In genomic region chr1:24903011-24903461, GRCh38 we compare ENCODE assay signal across 18 cellular contexts. TPM values are rescaled to one million over a fixed set of nuclear protein-coding genes. Genes with fewer than 3 reads are reported as not detected.
A peak's percentile ranks its signal among the peaks of the same experiment; 100 is the strongest.
DNase-seq lines count a peak whose midpoint lies in the region; ATAC-seq and TF ChIP-seq lines count a peak whose summit lies in the region.
"Had no signal": no experiment of that assay in that cellular context is flagged by ENCODE, and none has a peak within 500 bp of the region (broad histone marks: within the 10 kb centered on the region; RNA-seq: fewer than 3 reads in every experiment).

No MANE protein-coding gene starts in this region.

- intact Hi-C loops in Calu3 (cut with micrococcal nuclease; ENCODE audit: unreplicated experiment), result no loop called here

- no peaks in the 10 kb centered on the region for H3K27me3 ChIP-seq in CD4-positive, CD25-positive, alpha-beta regulatory T cell (ENCODE audit: control insufficient read depth, insufficient read depth, low read length)

- CTCF ChIA-PET in Calu3 (lab: Charles Lee), result no interaction called here

- H3K27me3 Mint-ChIP-seq in CD4-positive, CD25-positive, alpha-beta regulatory T cell, result peaks cover 4% of the 10 kb centered on the region
- no peaks in the 10 kb centered on the region for H3K27me3 Mint-ChIP-seq in neural crest cell (ENCODE audit: low read depth)
- peaks cover 31% of the 10 kb centered on the region for H3K27me3 Mint-ChIP-seq in Calu3 (ENCODE audit: unreplicated experiment)
- H3K27me3 Mint-ChIP-seq: activated naive CD8-positive, alpha-beta T cell had no signal

- ATAC-seq in CD4-positive, CD25-positive, alpha-beta regulatory T cell (ENCODE audit: low read depth in 2 of 2), result no peak
- no peak for ATAC-seq in HG03196 (IDR thresholded peaks at IDR 0.05; ENCODE audit: unreplicated experiment)
- ATAC-seq in GM21717 (IDR thresholded peaks at IDR 0.05; ENCODE audit: unreplicated experiment), result no peak
- ATAC-seq: heart left ventricle had no signal

- H3K27ac ChIP-seq in CD4-positive, CD25-positive, alpha-beta regulatory T cell (ENCODE audit: insufficient read depth, low read length, poor library complexity, severe bottlenecking), result no peak overlapping the region
- H3K27ac ChIP-seq: BLaER1, heart left ventricle, skin epidermis had no signal

- TF ChIP-seq CTCF in GM10266 (IDR thresholded peaks at IDR 0.05; ENCODE audit: control insufficient read depth, insufficient read depth, low read depth, missing control alignments), result no peak
- TF ChIP-seq CTCF in neural crest cell (conservative IDR thresholded peaks at IDR 0.05), result no peak
- no peak for TF ChIP-seq CTCF in Calu3 (IDR thresholded peaks at IDR 0.05; ENCODE audit: unreplicated experiment)

- no peaks in the 10 kb centered on the region for H3K9me3 Mint-ChIP-seq in CD4-positive, CD25-positive, alpha-beta regulatory T cell
- H3K9me3 Mint-ChIP-seq in neural crest cell (peaks cover 7% of the 10 kb centered on the region), Calu3 (ENCODE audit: low read depth, unreplicated experiment) (peaks cover 3% of the 10 kb centered on the region)

- no peak for DNase-seq in CD4-positive, CD25-positive, alpha-beta regulatory T cell
- DNase-seq in GM10266 (ENCODE audit: extremely low spot score) (peak; percentile 28), neural crest cell (ENCODE audit: low read depth, low spot score) (no peak), Calu3 (no peak)
- DNase-seq in activated naive CD4-positive, alpha-beta T cell treated with anti-CD3 and anti-CD28 coated beads, Interleukin-2, amount 50 U/mL, for 16 hours, result peak; percentile 1
- DNase-seq: NCI-H1694, SHP77, T1000 had no signal

- H3K9me3 ChIP-seq in CD4-positive, CD25-positive, alpha-beta regulatory T cell (ENCODE audit: control insufficient read depth in 2 of 2, low read length in 2 of 2), result no peaks in the 10 kb centered on the region
- H3K9me3 ChIP-seq: HAP-1, heart left ventricle had no signal

- H3K4me3 ChIP-seq in CD4-positive, CD25-positive, alpha-beta regulatory T cell (ENCODE audit: low read depth, low read length), result no peak overlapping the region
- H3K4me3 ChIP-seq: BLaER1, HAP-1, heart left ventricle, skin epidermis had no signal

- peaks cover 63% of the 10 kb centered on the region for H3K36me3 ChIP-seq in CD4-positive, CD25-positive, alpha-beta regulatory T cell (ENCODE audit: control insufficient read depth, insufficient read depth, low read length)
- H3K36me3 ChIP-seq: BLaER1 had no signal

- peaks cover 0 to 35% (median 21%) of the 10 kb centered on the region in 4 donors for H3K4me1 Mint-ChIP-seq in CD4-positive, CD25-positive, alpha-beta regulatory T cell
- no peaks in the 10 kb centered on the region for H3K4me1 Mint-ChIP-seq in neural crest cell
- H3K4me1 Mint-ChIP-seq in Calu3 (ENCODE audit: low read depth, unreplicated experiment), result no peaks in the 10 kb centered on the region
- H3K4me1 Mint-ChIP-seq: mesothelial cell of epicardium had no signal

- peaks cover 8% of the 10 kb centered on the region for H3K4me1 ChIP-seq in CD4-positive, CD25-positive, alpha-beta regulatory T cell (ENCODE audit: control insufficient read depth, insufficient read depth, low read length, poor library complexity, severe bottlenecking)
- H3K4me1 ChIP-seq: HAP-1, heart left ventricle had no signal

- peaks cover 23% of the 10 kb centered on the region for H3K36me3 Mint-ChIP-seq in CD4-positive, CD25-positive, alpha-beta regulatory T cell
- H3K36me3 Mint-ChIP-seq in neural crest cell (ENCODE audit: low read depth) (peaks cover 4% of the 10 kb centered on the region), Calu3 (ENCODE audit: insufficient read depth, unreplicated experiment) (no peaks in the 10 kb centered on the region)
- H3K36me3 Mint-ChIP-seq: mesothelial cell of epicardium had no signal

- no peak overlapping the region for H3K4me3 Mint-ChIP-seq in CD4-positive, CD25-positive, alpha-beta regulatory T cell
- no peak overlapping the region for H3K4me3 Mint-ChIP-seq in neural crest cell
- H3K4me3 Mint-ChIP-seq in Calu3 (ENCODE audit: low read depth, unreplicated experiment), result no peak overlapping the region
- H3K4me3 Mint-ChIP-seq: activated naive CD8-positive, alpha-beta T cell; mesothelial cell of epicardium had no signal

- H3K27ac Mint-ChIP-seq in CD4-positive, CD25-positive, alpha-beta regulatory T cell, result peak overlapping the region in 2 of 3 donors; percentile 15 to 42
- H3K27ac Mint-ChIP-seq in neural crest cell (ENCODE audit: unreplicated experiment) (peak overlapping the region; percentile 12), Calu3 (ENCODE audit: unreplicated experiment) (no peak overlapping the region)
- H3K27ac Mint-ChIP-seq: mesothelial cell of epicardium had no signal

- no TSS peak for BruUV-seq in Calu3 (replicated peaks; lab: Mats Ljungman, UMichigan)

RNA-seq across cellular contexts. Expression of gene RUNX3, which starts 27.0 kb away (rescaled TPM):
- total RNA-seq in CD4-positive, CD25-positive, alpha-beta regulatory T cell, result 268 TPM
- 10 to 100 TPM; 12.0 to 23.3 (median 15.8) TPM for polyA plus RNA-seq in CD4-positive, CD25-positive, alpha-beta regulatory T cell
- 0.16 TPM in 1 of 2 replicates, not detected in the other for total RNA-seq in neural crest cell
- 0.28 and 1.3 TPM in 2 replicates for total RNA-seq in Calu3 (2022)
- total RNA-seq: osteocyte had no signal
- polyA plus RNA-seq: keratinocyte had no signal

Comparison
In these comparisons a context has a peak if more than half of its experiments do, and no peak if none do; other contexts are left out.
1. DNase-seq: peak in GM10266 (single experiment) and activated naive CD4-positive, alpha-beta T cell treated with anti-CD3 and anti-CD28 coated beads, Interleukin-2, amount 50 U/mL, for 16 hours (single experiment); none in CD4-positive, CD25-positive, alpha-beta regulatory T cell (0 of 3), neural crest cell (single experiment) and Calu3 (single experiment).
2. RNA of gene RUNX3, which starts 27.0 kb away (total RNA-seq): 268 TPM in CD4-positive, CD25-positive, alpha-beta regulatory T cell (single experiment); 0.28 to 1.3 TPM in Calu3 and 0.16 TPM in neural crest cell; every median in the first group is over 100 times any median in the second.